In genomic region chr1:227927971-227928741, GRCh38 we compare ENCODE assay signal across 20 cellular contexts. TPM values are rescaled to one million over a fixed set of nuclear protein-coding genes. Genes with fewer than 3 reads are reported as not detected.
DNase-seq lines count a peak whose midpoint lies in the region; TF ChIP-seq lines count a peak whose summit lies in the region.
"Had no signal": no experiment of that assay in that cellular context is flagged by ENCODE, and none has a peak within 500 bp of the region (broad histone marks: within the 10 kb centered on the region; RNA-seq: fewer than 3 reads in every experiment).

No MANE protein-coding gene starts in this region.

- H3K27me3 ChIP-seq in BE2C (no peaks in the 10 kb centered on the region), H7 (ENCODE audit: control insufficient read depth, insufficient read depth, low read length) (no peaks in the 10 kb centered on the region), WERI-Rb-1 (ENCODE audit: insufficient read depth, low read depth, severe bottlenecking) (no peaks in the 10 kb centered on the region)

- H3K36me3 Mint-ChIP-seq in chondrocyte (ENCODE audit: low read depth) (peaks cover under 1% of the 10 kb centered on the region), nephron (ENCODE audit: low read depth) (no peaks in the 10 kb centered on the region)
- H3K36me3 Mint-ChIP-seq: CD4-positive, alpha-beta memory T cell had no signal

- H3K27me3 Mint-ChIP-seq in chondrocyte (ENCODE audit: low read depth), result no peaks in the 10 kb centered on the region
- no peaks in the 10 kb centered on the region for H3K27me3 Mint-ChIP-seq in nephron (ENCODE audit: low read depth)
- H3K27me3 Mint-ChIP-seq: CD4-positive, alpha-beta memory T cell had no signal

- no peaks in the 10 kb centered on the region for H3K4me1 ChIP-seq in BE2C

- H3K27ac ChIP-seq in WERI-Rb-1, result no peak overlapping the region

- H3K9me3 ChIP-seq in BE2C (no peaks in the 10 kb centered on the region), WERI-Rb-1 (ENCODE audit: severe bottlenecking) (no peaks in the 10 kb centered on the region)
- H3K9me3 ChIP-seq: SK-N-SH had no signal

- H3K4me3 Mint-ChIP-seq in chondrocyte (ENCODE audit: unreplicated experiment) (no peak overlapping the region), nephron (no peak overlapping the region)
- H3K4me3 Mint-ChIP-seq: CD4-positive, alpha-beta memory T cell had no signal

- DNase-seq in BE2C (peak; percentile 3), H7 (peak; percentile 51), chondrocyte (ENCODE audit: low spot score) (peak; percentile 69), kidney glomerular epithelial cell (lab: John Stamatoyannopoulos, UW) (no peak), NCI-H187 treated with DMSO at 0.1 percent for 48 hours (lab: John Stamatoyannopoulos, UW) (no peak), OCI-M1 (lab: John Stamatoyannopoulos, UW) (no peak), WERI-Rb-1 (no peak)
- DNase-seq: Calu3, DMS153, GOT3, Kasumi-1, NCI-H1694 treated with DMSO at 0.1 percent for 48 hours, NCI-H446, NCI-H526, SIG-M5, SK-N-SH had no signal

- H3K27ac Mint-ChIP-seq in chondrocyte (ENCODE audit: unreplicated experiment) (no peak overlapping the region), nephron (peak overlapping the region in 2 of 3 experiments; percentile 56 to 66)

- TF ChIP-seq CTCF in BE2C (IDR thresholded peaks at IDR 0.05; ENCODE audit: low read depth, low read length) (no peak), chondrocyte (IDR thresholded peaks at IDR 0.05) (no peak), nephron (IDR thresholded peaks at IDR 0.05; ENCODE audit: unreplicated experiment in 3 of 3) (no peak), WERI-Rb-1 (IDR thresholded peaks at IDR 0.05; ENCODE audit: low read depth, low read length) (no peak)

- H3K9me3 Mint-ChIP-seq in chondrocyte (ENCODE audit: low read depth), result no peaks in the 10 kb centered on the region
- no peaks in the 10 kb centered on the region for H3K9me3 Mint-ChIP-seq in nephron
- H3K9me3 Mint-ChIP-seq: CD4-positive, alpha-beta memory T cell had no signal

- H3K36me3 ChIP-seq in BE2C, result no peaks in the 10 kb centered on the region
- H3K36me3 ChIP-seq in H7 (replicated peaks; ENCODE audit: control insufficient read depth, insufficient read depth, low read length), result no peaks in the 10 kb centered on the region
- no peaks in the 10 kb centered on the region for H3K36me3 ChIP-seq in WERI-Rb-1

- H3K4me3 ChIP-seq in BE2C (ENCODE audit: low read depth, low read length), result no peak overlapping the region
- no peak overlapping the region for H3K4me3 ChIP-seq in H7 (ENCODE audit: insufficient read depth, low read depth, low read length)
- no peak overlapping the region for H3K4me3 ChIP-seq in WERI-Rb-1 (ENCODE audit: low read depth, low read length)

- H3K4me1 Mint-ChIP-seq in chondrocyte (ENCODE audit: low read depth), result no peaks in the 10 kb centered on the region
- peaks cover 21% of the 10 kb centered on the region for H3K4me1 Mint-ChIP-seq in nephron

RNA-seq across cellular contexts. Expression of gene WNT9A, which starts 19.6 kb away (rescaled TPM):
- not detected for polyA plus RNA-seq in BE2C (2012; ENCODE audit: insufficient read depth, insufficient read length, low read depth)
- total RNA-seq in H7 (2014; rRNA removed; shearing (Covaris generic)), result 3.2 and 4.0 TPM in 2 replicates
- 2.5 to 4.2 TPM (median 2.7 TPM) in 3 replicates for total RNA-seq in chondrocyte
- total RNA-seq: A673, OCI-LY7 had no signal

Comparison
In these comparisons a context has a peak if more than half of its experiments do, and no peak if none do; other contexts are left out.
1. DNase-seq: peak in BE2C (single experiment), H7 (single experiment) and chondrocyte (single experiment); none in kidney glomerular epithelial cell (single experiment), NCI-H187 treated with DMSO at 0.1 percent for 48 hours (single experiment), OCI-M1 (single experiment) and WERI-Rb-1 (single experiment).